Comparison of ENCODE assay signal across 11 cellular contexts in the genomic region with DNA sequence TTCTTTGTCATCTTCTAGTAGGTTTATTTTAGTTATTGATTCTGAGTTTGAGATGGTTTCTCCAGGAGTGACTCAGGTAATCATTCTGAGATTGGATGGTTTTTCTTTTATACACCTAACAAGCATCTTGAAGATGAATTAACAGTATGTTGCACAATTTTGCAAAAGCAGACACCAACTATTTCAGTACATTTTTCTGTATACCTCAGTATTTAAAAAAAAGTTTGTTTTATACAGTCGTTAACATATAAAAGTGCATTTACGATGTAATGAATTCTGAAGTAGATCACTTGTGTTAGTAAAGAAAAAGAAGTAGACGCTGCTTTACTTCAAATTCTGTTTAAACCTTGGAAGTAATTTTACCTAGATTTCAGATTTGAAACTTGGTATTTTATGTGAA. TPM values are rescaled to one million over a fixed set of nuclear protein-coding genes. Genes with fewer than 3 reads are reported as not detected.
DNase-seq lines count a peak whose midpoint lies in the region; ATAC-seq, FAIRE-seq and TF ChIP-seq lines count a peak whose summit lies in the region.
"Had no signal": no experiment of that assay in that cellular context is flagged by ENCODE, and none has a peak within 500 bp of the region (broad histone marks: within the 10 kb centered on the region; RNA-seq: fewer than 3 reads in every experiment).

No MANE protein-coding gene starts in this region.

- no peak for TF ChIP-seq CTCF in GM23338 (conservative IDR thresholded peaks at IDR 0.05; ENCODE audit: low read depth in 2 of 2)
- no peak for TF ChIP-seq CTCF in PC-3 (conservative IDR thresholded peaks at IDR 0.05; ENCODE audit: low read depth, low read length)
- no peak for TF ChIP-seq CTCF in endothelial cell of umbilical vein (IDR thresholded peaks at IDR 0.05; ENCODE audit: extremely low read depth in 1 of 2, insufficient read depth in 1 of 2, low read depth in 1 of 2, low read length in 2 of 2)
- no peak for TF ChIP-seq CTCF in osteocyte (IDR thresholded peaks at IDR 0.05)

- H3K4me2 ChIP-seq in GM23338 (peak overlapping the region; percentile 98), PC-3 (ENCODE audit: low read length) (peak overlapping the region; percentile 87), endothelial cell of umbilical vein (ENCODE audit: insufficient read depth, low read length) (peak overlapping the region; percentile 99)

- no peak for TF ChIP-seq POLR2A in endothelial cell of umbilical vein (IDR thresholded peaks at IDR 0.05; ENCODE audit: low read depth, low read length)

- DNase-seq in GM23338 (ENCODE audit: low spot score): no peak
- no peak for DNase-seq in PC-3
- DNase-seq in endothelial cell of umbilical vein (ENCODE audit: low read depth, low spot score): no peak
- DNase-seq in osteocyte (ENCODE audit: extremely low spot score, unreplicated experiment): no peak
- no peak for DNase-seq in NCI-H146 (lab: John Stamatoyannopoulos, UW)
- no peak for DNase-seq in activated gamma-delta T cell (lab: John Stamatoyannopoulos, UW)
- DNase-seq: foreskin fibroblast, NCI-H187 treated with DMSO at 0.1 percent for 48 hours, Peyer's patch had no signal

- FAIRE-seq in endothelial cell of umbilical vein (lab: Jason Lieb, UNC): no peak

- no peaks in the 10 kb centered on the region for H3K36me3 ChIP-seq in GM23338 (ENCODE audit: insufficient read depth)
- H3K36me3 ChIP-seq in PC-3 (ENCODE audit: low read depth, low read length): no peaks in the 10 kb centered on the region
- H3K36me3 ChIP-seq in endothelial cell of umbilical vein (ENCODE audit: control insufficient read depth in 2 of 2, extremely low read depth in 1 of 2, insufficient read depth in 2 of 2, low read length in 2 of 2): no peaks in the 10 kb centered on the region
- H3K36me3 ChIP-seq: Peyer's patch had no signal

- H3K27ac Mint-ChIP-seq in GM23338: no peak overlapping the region
- peak overlapping the region; percentile 85 for H3K27ac Mint-ChIP-seq in osteocyte (ENCODE audit: unreplicated experiment)

- H3K9ac ChIP-seq in PC-3 (ENCODE audit: low read length): peak overlapping the region; percentile 97
- peak overlapping the region; percentile 88 for H3K9ac ChIP-seq in endothelial cell of umbilical vein (replicated peaks; ENCODE audit: extremely low read depth, insufficient read depth, low read length)

- H3K27me3 Mint-ChIP-seq in GM23338 (ENCODE audit: insufficient read depth, low read depth, poor library complexity): no peaks in the 10 kb centered on the region
- H3K27me3 Mint-ChIP-seq in osteocyte (ENCODE audit: unreplicated experiment): no peaks in the 10 kb centered on the region

- no peak overlapping the region for H3K27ac ChIP-seq in GM23338 (ENCODE audit: low read depth)
- H3K27ac ChIP-seq in PC-3 (ENCODE audit: low read length): peak overlapping the region; percentile 84; the same call in 1 of the 2 replicates
- peak overlapping the region; percentile 94 for H3K27ac ChIP-seq in endothelial cell of umbilical vein (ENCODE audit: insufficient read depth, low read depth, low read length)

- POLR2A ChIA-PET in PC-3 (lab: Charles Lee; ENCODE audit: unreplicated experiment) (no interaction called here), endothelial cell of umbilical vein (lab: Charles Lee) (no interaction called here)

- ATAC-seq in GM23338 (no peak), PC-3 (no peak), HG02884 (IDR thresholded peaks at IDR 0.05; ENCODE audit: unreplicated experiment) (no peak), GM18520 (IDR thresholded peaks at IDR 0.05; ENCODE audit: unreplicated experiment) (no peak)

- no peaks in the 10 kb centered on the region for H3F3A ChIP-seq in GM23338 (replicated peaks; ENCODE audit: low read depth)
- no peaks in the 10 kb centered on the region for H3F3A ChIP-seq in PC-3 (ENCODE audit: low read length, unreplicated experiment)

- H3K9me3 Mint-ChIP-seq in GM23338 (no peaks in the 10 kb centered on the region), osteocyte (ENCODE audit: unreplicated experiment) (no peaks in the 10 kb centered on the region)

- no peak overlapping the region for H2AFZ ChIP-seq in GM23338
- H2AFZ ChIP-seq in PC-3 (ENCODE audit: low read length): no peak overlapping the region
- H2AFZ ChIP-seq in endothelial cell of umbilical vein (ENCODE audit: low read depth, low read length): no peak overlapping the region

- H3K27me3 ChIP-seq in GM23338 (ENCODE audit: insufficient read depth): no peaks in the 10 kb centered on the region
- no peaks in the 10 kb centered on the region for H3K27me3 ChIP-seq in PC-3 (ENCODE audit: low read length)
- no peaks in the 10 kb centered on the region for H3K27me3 ChIP-seq in endothelial cell of umbilical vein (ENCODE audit: control insufficient read depth in 2 of 2, insufficient read depth in 2 of 2, low read length in 2 of 2)
- H3K27me3 ChIP-seq: Peyer's patch had no signal

- peaks cover 3% of the 10 kb centered on the region; the same call in 1 of the 3 replicates for H3K36me3 Mint-ChIP-seq in GM23338 (ENCODE audit: low read depth)
- H3K36me3 Mint-ChIP-seq in osteocyte (ENCODE audit: unreplicated experiment): no peaks in the 10 kb centered on the region

- CTCF ChIA-PET in PC-3 (lab: Charles Lee): no interaction called here
- CTCF ChIA-PET in endothelial cell of umbilical vein (lab: Charles Lee): no interaction called here

- H3K4me3 ChIP-seq in GM23338 (0 out of 2 replicates have a peak overlapping the region, but pooled peaks have one; percentile 84), PC-3 (ENCODE audit: low read length) (peak overlapping the region; percentile 78), endothelial cell of umbilical vein (replicated peaks in 1 of 3; ENCODE audit: insufficient read depth in 1 of 3, low read depth in 1 of 3, low read length in 3 of 3) (no peak overlapping the region)

- peaks cover 43% of the 10 kb centered on the region for H4K20me1 ChIP-seq in GM23338 (replicated peaks; ENCODE audit: insufficient read depth)
- H4K20me1 ChIP-seq in PC-3 (ENCODE audit: low read length): peaks cover 68% of the 10 kb centered on the region
- peaks cover 19% of the 10 kb centered on the region for H4K20me1 ChIP-seq in endothelial cell of umbilical vein (replicated peaks; ENCODE audit: control insufficient read depth, extremely low read depth, insufficient read depth, low read length)

- peaks cover 72% of the 10 kb centered on the region for H3K79me2 ChIP-seq in GM23338 (replicated peaks; ENCODE audit: insufficient read depth)
- peaks cover 77% of the 10 kb centered on the region for H3K79me2 ChIP-seq in PC-3 (ENCODE audit: low read length)
- H3K79me2 ChIP-seq in endothelial cell of umbilical vein (ENCODE audit: control insufficient read depth, insufficient read depth, low read length): peaks cover 77% of the 10 kb centered on the region

- H3K4me1 Mint-ChIP-seq in GM23338: peaks cover 20% of the 10 kb centered on the region
- H3K4me1 Mint-ChIP-seq in osteocyte (ENCODE audit: unreplicated experiment): peaks cover 24% of the 10 kb centered on the region

- no peak overlapping the region for H3K4me3 Mint-ChIP-seq in GM23338
- no peak overlapping the region for H3K4me3 Mint-ChIP-seq in osteocyte (ENCODE audit: unreplicated experiment)

- H3K9me2 ChIP-seq in GM23338 (ENCODE audit: insufficient read depth) (no peaks in the 10 kb centered on the region), PC-3 (replicated peaks; ENCODE audit: low read length) (no peaks in the 10 kb centered on the region)

- no peaks in the 10 kb centered on the region for H3K9me3 ChIP-seq in PC-3 (ENCODE audit: low read length)
- no peaks in the 10 kb centered on the region for H3K9me3 ChIP-seq in endothelial cell of umbilical vein (replicated peaks; ENCODE audit: control insufficient read depth, insufficient read depth, low read length)
- H3K9me3 ChIP-seq: Peyer's patch had no signal

- BruUV-seq in PC-3 (replicated peaks; lab: Mats Ljungman, UMichigan): no TSS peak
- BruUV-seq in endothelial cell of umbilical vein (replicated peaks; lab: Mats Ljungman, UMichigan): no TSS peak

- no peaks in the 10 kb centered on the region for H3K9me1 ChIP-seq in endothelial cell of umbilical vein (replicated peaks; ENCODE audit: control insufficient read depth, extremely low read depth, insufficient read depth, low read length)

- intact Hi-C loops in PC-3 (cut with micrococcal nuclease): loop anchor here (1.0 to 10.0 kb wide), 5 partner anchors 35 to 342 kb away; partner anchors contain the start of gene PPP4R1
- intact Hi-C loops in endothelial cell of umbilical vein (cut with micrococcal nuclease): no loop called here

- H3K4me1 ChIP-seq in GM23338 (ENCODE audit: insufficient read depth) (peaks cover 60% of the 10 kb centered on the region), PC-3 (ENCODE audit: insufficient read depth, low read length) (peaks cover 35% of the 10 kb centered on the region), endothelial cell of umbilical vein (ENCODE audit: control insufficient read depth, extremely low read depth, insufficient read depth, low read length) (peaks cover 42% of the 10 kb centered on the region)

- dilution Hi-C loops in endothelial cell of umbilical vein (cut with MboI; ENCODE audit: extremely low pct_ligation_motif_present, low sequenced_read_pairs): no loop called here

RNA-seq across cellular contexts. Expression of gene VAPA, which starts 3.0 kb away (rescaled TPM):
- 166 and 178 TPM in 2 replicates for total RNA-seq in GM23338 (2014; rRNA removed; shearing (Covaris generic))
- polyA plus RNA-seq in GM23338 (2016; fragmentation: Nextera tagmentation; extraction: Ambion mirVana) (158 and 162 TPM in 2 replicates), endothelial cell of umbilical vein (83.4 and 105 TPM in 2 replicates)
- total RNA-seq in PC-3 (2014; rRNA removed) (281 and 293 TPM in 2 replicates), endothelial cell of umbilical vein (163 TPM in 2 replicates), osteocyte (157 and 163 TPM in 2 replicates)
- 210 and 227 TPM in 2 replicates for polyA plus RNA-seq in endothelial cell of umbilical vein (2011; cell fraction: cytosol; rRNA removed)
- polyA plus RNA-seq in endothelial cell of umbilical vein (2011; cell fraction: nucleus; rRNA removed): 108 and 160 TPM in 2 replicates
- polyA plus RNA-seq in endothelial cell of umbilical vein (2012): 114 and 176 TPM in 2 replicates
- 99.5 and 102 TPM in 2 replicates for polyA minus RNA-seq in endothelial cell of umbilical vein
- 183 TPM for polyA minus RNA-seq in endothelial cell of umbilical vein (2011; cell fraction: cytosol; rRNA and poly(A)+ RNA removed)
- polyA minus RNA-seq in endothelial cell of umbilical vein (2011; cell fraction: nucleus; rRNA and poly(A)+ RNA removed): 105 and 121 TPM in 2 replicates

RNA-seq across cellular contexts. Expression of gene TXNDC2, which starts 31.0 kb away (rescaled TPM):
- not detected in 2 replicates for total RNA-seq in GM23338 (2014; rRNA removed; shearing (Covaris generic))
- polyA plus RNA-seq in GM23338 (2016; fragmentation: Nextera tagmentation; extraction: Ambion mirVana) (0.16 TPM in 1 of 2 replicates, not detected in the other), endothelial cell of umbilical vein (0.12 TPM in 1 of 2 replicates, not detected in the other)
- total RNA-seq in PC-3 (2014; rRNA removed) (0.87 TPM in 1 of 2 replicates, not detected in the other), endothelial cell of umbilical vein (not detected in 2 replicates), osteocyte (0.11 and 0.29 TPM in 2 replicates)
- 0.06 and 0.23 TPM in 2 replicates for polyA plus RNA-seq in endothelial cell of umbilical vein (2011; cell fraction: cytosol; rRNA removed)
- 0.06 TPM in 1 of 2 replicates, not detected in the other for polyA plus RNA-seq in endothelial cell of umbilical vein (2011; cell fraction: nucleus; rRNA removed)
- polyA plus RNA-seq in endothelial cell of umbilical vein (2012): 0.08 TPM in 1 of 2 replicates, not detected in the other
- polyA minus RNA-seq in endothelial cell of umbilical vein: not detected in 2 replicates
- polyA minus RNA-seq in endothelial cell of umbilical vein (2011; cell fraction: cytosol; rRNA and poly(A)+ RNA removed): not detected
- polyA minus RNA-seq in endothelial cell of umbilical vein (2011; cell fraction: nucleus; rRNA and poly(A)+ RNA removed): not detected in 2 replicates
- total RNA-seq: Peyer's patch had no signal

Comparison
In these comparisons a context has a peak if more than half of its experiments do, and no peak if none do; other contexts are left out.
1. H3K4me3 ChIP-seq: peak in GM23338 (single experiment) and PC-3 (single experiment); none in endothelial cell of umbilical vein (0 of 3).
2. Peak in every context shown above with its lines, with median percentiles within 50 percentile points of each other: H3K4me2 ChIP-seq.